In the genomic region with DNA sequence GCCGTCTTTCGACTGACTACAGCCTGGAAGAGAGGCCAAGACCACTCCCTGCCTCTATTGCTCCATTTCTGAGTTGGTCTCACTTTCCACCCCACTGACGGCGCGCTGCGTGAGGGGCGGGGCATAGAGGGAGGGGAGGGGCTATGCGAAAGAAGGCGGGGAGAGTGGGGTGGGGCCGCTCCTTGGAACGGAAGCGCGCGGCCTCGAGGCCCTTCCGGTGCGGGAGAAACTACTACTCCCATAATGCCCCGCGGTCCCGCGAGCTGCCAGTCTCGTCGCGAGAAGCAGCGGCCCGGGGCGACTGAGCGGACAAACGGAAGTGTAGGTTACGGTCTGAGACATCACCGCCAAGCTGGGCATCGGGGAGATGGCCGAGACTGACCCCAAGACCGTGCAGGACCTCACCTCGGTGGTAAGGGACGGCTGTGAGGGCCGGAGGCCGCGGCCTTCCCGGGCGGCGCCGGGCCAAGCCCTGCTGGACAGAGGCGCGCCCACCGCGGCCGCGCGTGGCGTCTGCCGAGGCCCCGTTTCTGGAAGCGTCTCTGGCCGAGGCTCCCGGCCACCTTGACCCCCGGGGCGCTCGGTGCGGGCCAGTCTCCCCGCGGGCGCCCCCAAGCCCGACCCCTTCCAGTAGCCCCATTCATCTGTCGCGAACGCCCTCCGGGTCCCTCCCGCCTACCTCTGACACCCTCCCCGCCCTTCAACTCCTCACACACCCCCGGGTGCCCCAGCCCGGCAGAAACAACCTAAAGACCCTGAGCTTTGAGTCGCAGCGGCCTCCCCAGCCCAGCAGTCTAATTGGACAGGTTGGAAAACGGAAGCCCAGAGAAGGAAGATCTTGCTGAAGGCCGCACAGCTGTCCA, we compare ENCODE assay signal across 8 cellular contexts. TPM values are rescaled to one million over a fixed set of nuclear protein-coding genes. Genes with fewer than 3 reads are reported as not detected.
A peak's percentile ranks its signal among the peaks of the same experiment; 100 is the strongest.
DNase-seq lines count a peak whose midpoint lies in the region; ATAC-seq and TF ChIP-seq lines count a peak whose summit lies in the region.

Gene HSBP1, plus strand, starts transcription at position 269 of the 863 bp plus-strand sequence. Its CDS starts 99 bp downstream, at position 368.

- H3K4me1 Mint-ChIP-seq in nephron, result peaks cover 24% of the 10 kb centered on the region

- H3K27ac Mint-ChIP-seq in nephron, result peak within 1 kb of the TSS; percentile 90 to 97 (median 92)

- TF ChIP-seq CTCF in LNCaP clone FGC (IDR thresholded peaks at IDR 0.05; ENCODE audit: control insufficient read depth, extremely low read depth, insufficient read depth) (no peak), fibroblast of the aortic adventitia (IDR thresholded peaks at IDR 0.05; ENCODE audit: insufficient read depth, low read length) (no peak), nephron (IDR thresholded peaks at IDR 0.05; ENCODE audit: unreplicated experiment in 3 of 3) (no peak)

- peaks cover 34% of the 10 kb centered on the region for H3K36me3 Mint-ChIP-seq in nephron (ENCODE audit: low read depth)

- H3K4me3 ChIP-seq in LNCaP clone FGC (ENCODE audit: low read depth, low read length) (peak within 1 kb of the TSS; percentile 90), fibroblast of the aortic adventitia (ENCODE audit: low read depth, low read length) (peak within 1 kb of the TSS; percentile 92)

- H3K4me3 Mint-ChIP-seq in nephron, result peak within 1 kb of the TSS; percentile 98 to 99 (median 99)

- H3K27me3 Mint-ChIP-seq in nephron (ENCODE audit: low read depth), result peaks cover 8% of the 10 kb centered on the region

- DNase-seq in ELR (ENCODE audit: low read depth), result peak; percentile 97
- peak; percentile 81 for DNase-seq in H4 (ENCODE audit: low spot score)
- peak; percentile 66 for DNase-seq in LNCaP clone FGC (ENCODE audit: low read depth)
- peak; percentile 90 to 94 for DNase-seq in SHP77 (lab: John Stamatoyannopoulos, UW)
- DNase-seq in activated T-helper 9 cell treated with anti-CD3 and anti-CD28 coated beads, Interleukin-2, amount 50 U/mL, for 16 hours (ENCODE audit: low read depth), result peak; percentile 88
- peak; percentile 87 for DNase-seq in fibroblast of the aortic adventitia (ENCODE audit: low read depth)
- peak; percentile 95 for DNase-seq in stimulated activated naive CD8-positive, alpha-beta T cell treated with anti-CD3 and anti-CD28 coated beads, Interleukin-15, Interleukin-2, amounts not matched to agents 100 U/mL and 50 U/mL, for 24 hours

- peak; percentile 97 for ATAC-seq in stimulated activated naive CD8-positive, alpha-beta T cell treated with anti-CD3 and anti-CD28 coated beads, Interleukin-15, Interleukin-2, amounts not matched to agents 100 U/mL and 50 U/mL, for 24 hours

- H3K9me3 Mint-ChIP-seq in nephron, result no peaks in the 10 kb centered on the region

RNA-seq across cellular contexts. Expression of gene HSBP1, which starts in this region (rescaled TPM):
- total RNA-seq in H4 (2014; rRNA removed; shearing (Covaris generic)), result 25.5 and 30.7 TPM in 2 replicates
- total RNA-seq in fibroblast of the aortic adventitia (ENCODE audit: low replicate concordance), result 19.0 and 77.8 TPM in 2 replicates

Comparison
In these comparisons a context has a peak if more than half of its experiments do, and no peak if none do; other contexts are left out.
1. Peak in every context shown above with its lines: DNase-seq, ATAC-seq and H3K4me3 ChIP-seq.